ENCODE assay signal across 8 cellular contexts in the genomic region with DNA sequence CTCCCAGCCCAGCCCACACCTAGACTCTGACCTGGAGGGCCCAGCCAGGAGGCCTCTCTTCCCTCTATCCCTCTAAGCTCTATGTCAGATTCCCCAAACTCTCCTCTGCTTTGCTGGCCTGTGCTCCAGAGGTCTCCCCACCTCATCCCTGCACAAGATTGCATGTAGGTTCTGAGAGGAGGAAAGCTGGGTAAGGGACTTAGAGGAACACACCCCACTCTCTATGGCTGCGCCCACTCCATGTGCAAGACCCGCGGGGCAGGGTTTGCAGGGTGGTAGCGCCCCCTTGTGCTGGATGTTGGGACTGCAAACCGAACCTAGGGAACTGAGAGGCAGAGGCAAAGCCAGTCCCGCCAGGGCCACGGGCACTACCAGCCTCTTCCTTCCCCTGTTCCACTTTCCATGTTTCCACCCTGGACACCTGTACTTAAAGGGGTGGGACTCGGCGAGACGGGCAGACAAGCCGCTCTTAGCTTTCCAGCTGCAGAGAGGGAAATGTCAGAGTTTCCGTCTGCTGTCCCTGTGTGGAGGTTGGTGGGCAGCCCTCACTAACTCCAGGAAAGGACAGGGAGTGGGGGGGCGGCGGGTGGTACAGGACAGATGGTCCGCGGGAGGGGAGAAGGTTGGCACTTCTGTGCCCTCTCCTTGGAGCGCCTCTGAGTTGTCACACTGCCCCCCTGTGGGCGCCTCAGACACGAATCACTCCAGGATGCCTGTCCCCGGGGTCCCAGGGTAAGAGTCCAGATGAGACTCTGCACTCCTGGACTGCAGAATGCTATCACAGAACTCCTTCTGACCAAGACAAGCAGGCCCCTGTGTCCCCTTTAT. TPM values are rescaled to one million over a fixed set of nuclear protein-coding genes. Genes with fewer than 3 reads are reported as not detected.
DNase-seq lines count a peak whose midpoint lies in the region; ATAC-seq and TF ChIP-seq lines count a peak whose summit lies in the region.

No MANE protein-coding gene starts in this region.

- peak; percentile 71 for ATAC-seq in GM18505 (IDR thresholded peaks at IDR 0.05; ENCODE audit: unreplicated experiment)
- ATAC-seq in HG03159 (IDR thresholded peaks at IDR 0.05; ENCODE audit: unreplicated experiment), result peak; percentile 53
- peak; percentile 87 to 94 (median 94) for ATAC-seq in right lobe of liver

- TF ChIP-seq POLR2A in GM18505 (IDR thresholded peaks at IDR 0.05; ENCODE audit: borderline replicate concordance, extremely low read depth, insufficient read depth, insufficient read length), result no peak
- TF ChIP-seq POLR2A in right lobe of liver (IDR thresholded peaks at IDR 0.05), result no peak

- intact Hi-C loops in right lobe of liver (cut with DNase I), result no loop called here

- DNase-seq in NCI-H526 treated with DMSO at 0.1 percent for 48 hours (lab: John Stamatoyannopoulos, UW), result peak; percentile 29
- peak; percentile 90 to 95 for DNase-seq in activated CD4-positive, alpha-beta T cell treated with anti-CD3 and anti-CD28 coated beads, Interleukin-2, amount 50 U/mL, for 24 hours (ENCODE audit: low read depth in 1 of 2, low spot score in 1 of 2)
- peak; percentile 92 for DNase-seq in dermis blood vessel endothelial cell
- DNase-seq in right lobe of liver, result peak; percentile 87 to 90 (median 88)
- DNase-seq in stimulated activated CD4-positive, alpha-beta T cell treated with anti-CD3 and anti-CD28 coated beads, Interleukin-2, amount 100 ng/mL, for 4 hours (ENCODE audit: low read depth), result peak; percentile 81

- TF ChIP-seq CTCF in 22Rv1 (IDR thresholded peaks at IDR 0.05) (peak; percentile 96), right lobe of liver (IDR thresholded peaks at IDR 0.05) (peak; percentile 83 to 98 (median 90))

- no peaks in the 10 kb centered on the region for H3K36me3 ChIP-seq in right lobe of liver

- no peaks in the 10 kb centered on the region for H3K4me1 ChIP-seq in right lobe of liver

- 0% methylated on average over 12 of the region's 20 CpGs for WGBS in right lobe of liver (ENCODE audit: insufficient coverage, low coverage, low lambda C conversion rate, missing lambda C conversion rate)

- no peaks in the 10 kb centered on the region for H3K27me3 ChIP-seq in right lobe of liver

- H3K9me3 ChIP-seq in right lobe of liver, result no peaks in the 10 kb centered on the region

- peak overlapping the region; percentile 41 to 58 (median 46) for H3K4me3 ChIP-seq in right lobe of liver

- H3K27ac ChIP-seq in 22Rv1 (no peak overlapping the region), right lobe of liver (peak overlapping the region; percentile 63 to 74 (median 72))

RNA-seq across cellular contexts. Expression of gene MMP14, which starts 16.8 kb away (rescaled TPM):
- total RNA-seq in dermis blood vessel endothelial cell (73.3 and 138 TPM in 2 replicates), right lobe of liver (10 to 100 TPM in 4 of 6 experiments, 1 to 10 TPM in 2; 8.7 to 26.0 (median 12.8) TPM)

RNA-seq across cellular contexts. Expression of gene LRP10, which starts 18.4 kb away (rescaled TPM):
- 59.4 and 126 TPM in 2 replicates for total RNA-seq in dermis blood vessel endothelial cell
- total RNA-seq in right lobe of liver, result 10 to 100 TPM; 31.0 to 54.5 (median 44.6) TPM

RNA-seq across cellular contexts. Expression of gene MRPL52, which starts 23.5 kb away (rescaled TPM):
- 30.1 and 38.1 TPM in 2 replicates for total RNA-seq in dermis blood vessel endothelial cell
- 10 to 100 TPM; 42.0 to 96.6 (median 47.6) TPM for total RNA-seq in right lobe of liver

RNA-seq across cellular contexts. Expression of gene REM2, which starts 29.9 kb away (rescaled TPM):
- total RNA-seq in dermis blood vessel endothelial cell (0.09 TPM in 1 of 2 replicates, not detected in the other), right lobe of liver (under 1 TPM in 2 of 6 experiments, not detected in 4; 0.10 to 0.12 TPM)

RNA-seq across cellular contexts. Expression of gene SLC7A7, which starts 37.9 kb away (rescaled TPM):
- total RNA-seq in dermis blood vessel endothelial cell, result 4.8 and 8.3 TPM in 2 replicates
- 10 to 100 TPM in 2 of 6 experiments, 1 to 10 TPM in 4; 6.2 to 11.4 (median 7.3) TPM for total RNA-seq in right lobe of liver

Comparison
In these comparisons a context has a peak if more than half of its experiments do, and no peak if none do; other contexts are left out.
1. DNase-seq: peak in every context shown above with its lines; median percentile 92 in activated CD4-positive, alpha-beta T cell treated with anti-CD3 and anti-CD28 coated beads, Interleukin-2, amount 50 U/mL, for 24 hours; 92 in dermis blood vessel endothelial cell; 88 in right lobe of liver; 81 in stimulated activated CD4-positive, alpha-beta T cell treated with anti-CD3 and anti-CD28 coated beads, Interleukin-2, amount 100 ng/mL, for 4 hours; 29 in NCI-H526 treated with DMSO at 0.1 percent for 48 hours.